In genomic region chr4:97074531-97074930, GRCh38 we compare ENCODE assay signal across 32 cellular contexts.
"Had no signal": no experiment of that assay in that cellular context is flagged by ENCODE, and none has a peak within 500 bp of the region (broad histone marks: within the 10 kb centered on the region; RNA-seq: fewer than 3 reads in every experiment).

No MANE protein-coding gene starts in this region.

- H3K36me3 ChIP-seq: adrenal gland, brain microvascular endothelial cell, breast epithelium had no signal

- DNase-seq: activated B cell treated with CpG ODN at 0.5 μM for 24 hours; activated CD4-positive, alpha-beta memory T cell treated with anti-CD3 and anti-CD28 coated beads for 36 hours; activated CD4-positive, alpha-beta T cell treated with anti-CD3 and anti-CD28 coated beads for 4 hours; activated CD4-positive, alpha-beta T cell treated with anti-CD3 and anti-CD28 coated beads, Interleukin-2, amount 10 ng/mL, durations not matched to agents 24 days and 14 days; activated CD4-positive, alpha-beta T cell treated with anti-CD3 and anti-CD28 coated beads, Interleukin-2, amount 50 U/mL, for 1 hour; activated CD4-positive, alpha-beta T cell treated with anti-CD3 and anti-CD28 coated beads, Interleukin-2, amount 50 U/mL, for 4 hours; activated CD4-positive, CD25-positive, alpha-beta regulatory T cell treated with anti-CD3 and anti-CD28 coated beads, Interleukin-2, amount 50 U/mL, for 72 hours; activated CD8-positive, alpha-beta memory T cell treated with anti-CD3 and anti-CD28 coated beads, Interleukin-2, amount 50 U/mL, for 4 hours; activated CD8-positive, alpha-beta T cell treated with anti-CD3 and anti-CD28 coated beads for 36 hours; activated effector memory CD4-positive, alpha-beta T cell treated with anti-CD3 and anti-CD28 coated beads, Interleukin-2, amount 50 U/mL, for 16 hours; activated gamma-delta T cell treated with Interleukin-2 at 50 U/mL for 16 hours; activated naive CD4-positive, alpha-beta T cell; activated naive CD4-positive, alpha-beta T cell treated with anti-CD3 and anti-CD28 coated beads for 36 hours; activated naive CD4-positive, alpha-beta T cell treated with anti-CD3 and anti-CD28 coated beads, Interleukin-2, amount 50 U/mL, for 16 hours; activated naive CD8-positive, alpha-beta T cell treated with anti-CD3 and anti-CD28 coated beads for 36 hours; activated T-cell treated with anti-CD3 and anti-CD28 coated beads for 4 hours; activated T-cell treated with anti-CD3 and anti-CD28 coated beads, Interleukin-2, amount 50 U/mL, for 1 hour; activated T-cell treated with anti-CD3 and anti-CD28 coated beads, Interleukin-2, amount 50 U/mL, for 4 hours; activated T-cell treated with anti-CD3 and anti-CD28 coated beads, Interleukin-2, amount 50 U/mL, for 72 hours; adrenal gland; amniotic stem cell; aorta; body of pancreas; brain microvascular endothelial cell; central memory CD4-positive, alpha-beta T cell; T-helper 1 cell; T-helper 2 cell; T-helper 9 cell had no signal

- ATAC-seq: activated CD8-positive, alpha-beta T cell treated with anti-CD3 and anti-CD28 coated beads for 36 hours; activated naive CD4-positive, alpha-beta T cell treated with anti-CD3 and anti-CD28 coated beads, Interleukin-2, amount 50 U/mL, for 72 hours; activated T-cell treated with anti-CD3 and anti-CD28 coated beads, Interleukin-2, amount 50 U/mL, for 4 hours; activated T-cell treated with anti-CD3 and anti-CD28 coated beads, Interleukin-2, amount 50 U/mL, for 72 hours; activated T-helper 17 cell treated with anti-CD3 and anti-CD28 coated beads, Interleukin-2, amount 50 U/mL, for 72 hours; body of pancreas had no signal

- H3K27me3 ChIP-seq: adrenal gland, body of pancreas, brain microvascular endothelial cell, breast epithelium had no signal

- H3K4me1 ChIP-seq: adrenal gland, body of pancreas, breast epithelium had no signal

- H3K27ac ChIP-seq: adrenal gland, body of pancreas, brain microvascular endothelial cell, breast epithelium, VCaP had no signal

- H3K4me3 ChIP-seq: adrenal gland, body of pancreas, breast epithelium had no signal

- H3K9me3 ChIP-seq: adrenal gland, body of pancreas, breast epithelium had no signal
